Comparison of ENCODE assay signal across 21 cellular contexts in the genomic region with DNA sequence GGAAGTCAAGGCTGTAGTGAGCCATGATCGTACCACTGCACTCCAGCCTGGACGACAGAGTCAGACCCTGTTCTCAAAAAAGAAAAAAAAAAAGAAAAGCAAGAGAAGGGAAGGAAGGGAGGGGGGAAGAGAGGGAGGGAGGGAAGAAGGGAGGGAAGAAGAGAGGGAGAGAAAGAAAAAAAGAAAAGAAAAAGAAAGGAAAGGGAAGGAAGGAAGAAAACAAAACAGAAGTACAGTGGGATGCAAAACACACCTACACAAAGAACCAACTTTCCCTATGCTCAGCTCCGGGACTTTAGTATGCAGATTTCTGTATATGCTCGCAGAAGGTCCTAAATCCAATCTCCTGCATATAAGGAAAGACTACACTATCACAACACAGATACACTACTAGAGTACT. TPM values are rescaled to one million over a fixed set of nuclear protein-coding genes. Genes with fewer than 3 reads are reported as not detected.
DNase-seq lines count a peak whose midpoint lies in the region; ATAC-seq, FAIRE-seq and TF ChIP-seq lines count a peak whose summit lies in the region.
"Had no signal": no experiment of that assay in that cellular context is flagged by ENCODE, and none has a peak within 500 bp of the region (broad histone marks: within the 10 kb centered on the region; RNA-seq: fewer than 3 reads in every experiment).

No MANE protein-coding gene starts in this region.

- peaks cover 31% of the 10 kb centered on the region for H3K36me3 Mint-ChIP-seq in activated CD4-positive, alpha-beta T cell treated with anti-CD3 and anti-CD28 coated beads for 36 hours (ENCODE audit: low read depth)
- peaks cover 38% of the 10 kb centered on the region for H3K36me3 Mint-ChIP-seq in activated CD4-positive, alpha-beta T cell treated with anti-CD3 and anti-CD28 coated beads, Interleukin-2, amount 10 ng/mL, durations not matched to agents 7 days and 5 days (ENCODE audit: low read depth)
- peaks cover 14% of the 10 kb centered on the region for H3K36me3 Mint-ChIP-seq in progenitor cell of endocrine pancreas (ENCODE audit: insufficient read depth)

- H3K27ac ChIP-seq in K562 (ENCODE audit: extremely low read depth, low read depth, low read length) = no peak overlapping the region
- H3K27ac ChIP-seq: C4-2B had no signal

- ATAC-seq in activated CD4-positive, alpha-beta T cell treated with anti-CD3 and anti-CD28 coated beads for 36 hours = no peak
- ATAC-seq in K562 (no peak), HG03457 (IDR thresholded peaks at IDR 0.05; ENCODE audit: unreplicated experiment) (no peak)

- TF ChIP-seq POLR2A in K562 (conservative IDR thresholded peaks at IDR 0.05) = no peak

- no peaks in the 10 kb centered on the region for H3K27me3 Mint-ChIP-seq in activated CD4-positive, alpha-beta T cell treated with anti-CD3 and anti-CD28 coated beads for 36 hours
- H3K27me3 Mint-ChIP-seq in activated CD4-positive, alpha-beta T cell treated with anti-CD3 and anti-CD28 coated beads, Interleukin-2, amount 10 ng/mL, durations not matched to agents 7 days and 5 days = no peaks in the 10 kb centered on the region
- no peaks in the 10 kb centered on the region for H3K27me3 Mint-ChIP-seq in progenitor cell of endocrine pancreas

- no TSS peak for BruUV-seq in K562 (replicated peaks; lab: Mats Ljungman, UMichigan)

- TF ChIP-seq CTCF in Loucy (conservative IDR thresholded peaks at IDR 0.05; ENCODE audit: low read length) (no peak), K562 (IDR thresholded peaks at IDR 0.05 in 2 of 3, conservative IDR thresholded peaks at IDR 0.05 in 1 of 3; ENCODE audit: insufficient read depth in 2 of 3, low read depth in 1 of 3, low read length in 3 of 3) (no peak), progenitor cell of endocrine pancreas (IDR thresholded peaks at IDR 0.05; ENCODE audit: unreplicated experiment) (no peak), GM10266 (IDR thresholded peaks at IDR 0.05; ENCODE audit: control insufficient read depth, insufficient read depth, low read depth, missing control alignments) (no peak)

- H3K36me3 ChIP-seq in Loucy (ENCODE audit: insufficient read depth, low read length) (no peaks in the 10 kb centered on the region), K562 (ENCODE audit: control insufficient read depth, insufficient read depth, low read length) (peaks cover 14% of the 10 kb centered on the region)

- peaks cover 69% of the 10 kb centered on the region for H3K79me2 ChIP-seq in Loucy (ENCODE audit: insufficient read depth, low read length)
- H3K79me2 ChIP-seq in K562 (ENCODE audit: control insufficient read depth, insufficient read depth, low read length) = peaks cover 73% of the 10 kb centered on the region

- no peak for TF ChIP-seq RAD21 in K562 (CRISPR knock-in tag; conservative IDR thresholded peaks at IDR 0.05 in 1 of 2, IDR thresholded peaks at IDR 0.05 in 1 of 2)

- TF ChIP-seq EP300 in K562 (IDR thresholded peaks at IDR 0.05; ENCODE audit: low read length) = no peak

- peaks cover 29% of the 10 kb centered on the region for H3K4me1 Mint-ChIP-seq in activated CD4-positive, alpha-beta T cell treated with anti-CD3 and anti-CD28 coated beads for 36 hours
- peaks cover 40% of the 10 kb centered on the region for H3K4me1 Mint-ChIP-seq in activated CD4-positive, alpha-beta T cell treated with anti-CD3 and anti-CD28 coated beads, Interleukin-2, amount 10 ng/mL, durations not matched to agents 7 days and 5 days
- peaks cover 21% of the 10 kb centered on the region for H3K4me1 Mint-ChIP-seq in progenitor cell of endocrine pancreas (ENCODE audit: low read depth)

- no peak for FAIRE-seq in K562 (lab: Jason Lieb, UNC)
- FAIRE-seq: A204.1 had no signal

- H3F3A ChIP-seq in Loucy (ENCODE audit: low read depth) = 0 out of 2 replicates have a peak, but pooled peaks cover 2% of the 10 kb centered on the region

- 88% methylated on average over 4 of the region's 4 CpGs for WGBS in K562 (ENCODE audit: insufficient coverage, low coverage, missing lambda C conversion rate)

- H3K9me3 Mint-ChIP-seq in activated CD4-positive, alpha-beta T cell treated with anti-CD3 and anti-CD28 coated beads for 36 hours (ENCODE audit: low read depth) = no peaks in the 10 kb centered on the region
- H3K9me3 Mint-ChIP-seq in activated CD4-positive, alpha-beta T cell treated with anti-CD3 and anti-CD28 coated beads, Interleukin-2, amount 10 ng/mL, durations not matched to agents 7 days and 5 days = peaks cover 10% of the 10 kb centered on the region
- peaks cover 3% of the 10 kb centered on the region for H3K9me3 Mint-ChIP-seq in progenitor cell of endocrine pancreas (ENCODE audit: low read depth)

- H3K27ac Mint-ChIP-seq in activated CD4-positive, alpha-beta T cell treated with anti-CD3 and anti-CD28 coated beads for 36 hours = no peak overlapping the region
- H3K27ac Mint-ChIP-seq in activated CD4-positive, alpha-beta T cell treated with anti-CD3 and anti-CD28 coated beads, Interleukin-2, amount 10 ng/mL, durations not matched to agents 7 days and 5 days = no peak overlapping the region
- H3K27ac Mint-ChIP-seq in progenitor cell of endocrine pancreas = peak overlapping the region; percentile 29

- CTCF ChIA-PET in activated CD4-positive, alpha-beta T cell treated with anti-CD3 and anti-CD28 coated beads for 36 hours (lab: Charles Lee) = interaction anchor here (0.6 to 1.8 kb wide), 3 partner anchors 23 to 41 kb away, joined by 3 to 4 read pairs (median 4); a partner anchor contains a TSS
- CTCF ChIA-PET in activated CD4-positive, alpha-beta T cell treated with anti-CD3 and anti-CD28 coated beads, Interleukin-2, amount 10 ng/mL, durations not matched to agents 7 days and 5 days (lab: Charles Lee) = no interaction called here
- CTCF ChIA-PET in K562 (lab: Yijun Ruan, JAX; ENCODE audit: low intra/inter-chr PET ratio) = no interaction called here

- H3K4me2 ChIP-seq in Loucy (ENCODE audit: low read depth, low read length, poor library complexity, severe bottlenecking) (peak overlapping the region; percentile 97), K562 (ENCODE audit: insufficient read depth, low read length) (no peak overlapping the region)

- H3K4me3 Mint-ChIP-seq in activated CD4-positive, alpha-beta T cell treated with anti-CD3 and anti-CD28 coated beads for 36 hours = peak overlapping the region; percentile 8
- no peak overlapping the region for H3K4me3 Mint-ChIP-seq in activated CD4-positive, alpha-beta T cell treated with anti-CD3 and anti-CD28 coated beads, Interleukin-2, amount 10 ng/mL, durations not matched to agents 7 days and 5 days
- H3K4me3 Mint-ChIP-seq in progenitor cell of endocrine pancreas (ENCODE audit: low read depth) = peak overlapping the region; percentile 60

- H3K9me2 ChIP-seq in Loucy (replicated peaks; ENCODE audit: low read depth, low read length) = no peaks in the 10 kb centered on the region

- H3K27me3 ChIP-seq in Loucy (ENCODE audit: insufficient read depth, low read length, poor library complexity, severe bottlenecking) = no peaks in the 10 kb centered on the region
- H3K27me3 ChIP-seq in K562 (ENCODE audit: control insufficient read depth in 2 of 2, insufficient read depth in 2 of 2, low read length in 2 of 2) = no peaks in the 10 kb centered on the region
- H3K27me3 ChIP-seq: esophagus squamous epithelium had no signal

- peak overlapping the region; percentile 99 for H3K9ac ChIP-seq in Loucy (ENCODE audit: low read depth, low read length, poor library complexity, severe bottlenecking)
- H3K9ac ChIP-seq in K562 (ENCODE audit: insufficient read depth in 1 of 2, low read depth in 2 of 2, low read length in 2 of 2) = no peak overlapping the region

- peaks cover 5% of the 10 kb centered on the region; the same call in 1 of the 2 replicates for H3K9me3 ChIP-seq in Loucy (ENCODE audit: insufficient read depth, low read depth, low read length)
- peaks cover 5% of the 10 kb centered on the region; the same call in 1 of the 2 replicates for H3K9me3 ChIP-seq in K562 (replicated peaks; ENCODE audit: control insufficient read depth, insufficient read depth, low read depth, low read length)
- H3K9me3 ChIP-seq: esophagus squamous epithelium had no signal

- in situ Hi-C loops in K562 (cut with MboI) = no loop called here

- H2AFZ ChIP-seq in Loucy (ENCODE audit: low read length) (no peak overlapping the region), K562 (ENCODE audit: low read depth, low read length) (no peak overlapping the region)

- H3K4me1 ChIP-seq in Loucy (ENCODE audit: insufficient read depth, low read length, poor library complexity, severe bottlenecking) = peaks cover 20% of the 10 kb centered on the region
- H3K4me1 ChIP-seq in K562 (replicated peaks in 1 of 2; ENCODE audit: control insufficient read depth in 2 of 2, insufficient read depth in 2 of 2, low read length in 2 of 2) = peaks cover 3 to 6% of the 10 kb centered on the region in 2 experiments; a peak in 4 of 5 replicates

- DNase-seq in activated CD4-positive, alpha-beta T cell treated with anti-CD3 and anti-CD28 coated beads for 36 hours = no peak
- no peak for DNase-seq in activated CD4-positive, alpha-beta T cell treated with anti-CD3 and anti-CD28 coated beads, Interleukin-2, amount 10 ng/mL, durations not matched to agents 7 days and 5 days
- DNase-seq in K562 (ENCODE audit: extremely low read depth in 1 of 4, low spot score in 3 of 4) = no peak
- DNase-seq in progenitor cell of endocrine pancreas (ENCODE audit: low spot score, unreplicated experiment) = no peak
- no peak for DNase-seq in islet precursor cell
- DNase-seq in GM10266 (ENCODE audit: extremely low spot score) = no peak
- DNase-seq: activated CD8-positive, alpha-beta memory T cell treated with anti-CD3 and anti-CD28 coated beads for 24 hours; activated gamma-delta T cell; anterior cingulate cortex; cerebellar nuclear complex; DMS153; effector CD8-positive, alpha-beta T cell; esophagus squamous epithelium; NCI-H146; NCI-H226; NK-92 treated with Interleukin-12 subunit alpha and Interleukin-12 subunit beta, amount 100 ng/mL, for 24 hours; stimulated activated CD4-positive, alpha-beta T cell treated with anti-CD3 and anti-CD28 coated beads, Interleukin-12 subunit alpha, Interleukin-12 subunit beta, amount 100 ng/mL, for 4 hours had no signal

- intact Hi-C loops in activated CD4-positive, alpha-beta T cell treated with anti-CD3 and anti-CD28 coated beads for 36 hours (cut with DNase I, micrococcal nuclease) = no loop called here
- intact Hi-C loops in K562 (cut with micrococcal nuclease) = loop anchor here (5.0 to 10.0 kb wide), 2 partner anchors 128 to 250 kb away; no protein-coding TSS in a partner anchor

- H3K9me1 ChIP-seq in K562 (ENCODE audit: control insufficient read depth, insufficient read depth, low read length) = no peaks in the 10 kb centered on the region

- H3K4me3 ChIP-seq in Loucy (ENCODE audit: low read length, poor library complexity, severe bottlenecking) = peak overlapping the region; percentile 99
- H3K4me3 ChIP-seq in K562 = no peak overlapping the region
- H3K4me3 ChIP-seq: esophagus squamous epithelium had no signal

- POLR2A ChIA-PET in activated CD4-positive, alpha-beta T cell treated with anti-CD3 and anti-CD28 coated beads for 36 hours (lab: Charles Lee) = interaction anchor here (0.7 to 4.2 kb wide), 3 partner anchors 30 to 339 kb away, joined by 3 to 44 read pairs (median 23); a partner anchor contains a TSS
- POLR2A ChIA-PET in activated CD4-positive, alpha-beta T cell treated with anti-CD3 and anti-CD28 coated beads, Interleukin-2, amount 10 ng/mL, durations not matched to agents 7 days and 5 days (lab: Charles Lee) = no interaction called here
- POLR2A ChIA-PET in K562 (lab: Yijun Ruan, JAX) = no interaction called here

- H4K20me1 ChIP-seq in Loucy (ENCODE audit: insufficient read depth, low read length, poor library complexity, severe bottlenecking) = peaks cover 21% of the 10 kb centered on the region
- H4K20me1 ChIP-seq in K562 (replicated peaks; ENCODE audit: control insufficient read depth, insufficient read depth, low read length) = peaks cover 15% of the 10 kb centered on the region; the same call in 1 of the 2 replicates

RNA-seq across cellular contexts. Expression of a gene that starts 2.5 kb away (rescaled TPM):
- total RNA-seq in activated CD4-positive, alpha-beta T cell treated with anti-CD3 and anti-CD28 coated beads for 36 hours = 10 to 100 TPM; 87.2 to 91.5 TPM
- total RNA-seq in activated CD4-positive, alpha-beta T cell treated with anti-CD3 and anti-CD28 coated beads, Interleukin-2, amount 10 ng/mL, durations not matched to agents 7 days and 5 days = 100 to 1,000 TPM; 120 to 131 TPM
- total RNA-seq in K562 (2011; cell fraction: chromatin; rRNA removed; ENCODE audit: low replicate concordance) = 63.3 and 139 TPM in 2 replicates
- total RNA-seq in K562 (2011; cell fraction: nucleolus; rRNA removed) = 28.2 and 43.2 TPM in 2 replicates
- total RNA-seq in K562 (2011; cell fraction: nucleoplasm; rRNA removed) = 89.1 and 167 TPM in 2 replicates
- total RNA-seq in K562 (2014; rRNA removed) (84.3 and 86.0 TPM in 2 replicates), K562 (2014; rRNA removed; fragmentation: Illumina TruSeq; extraction: Trizol) (110 and 124 TPM in 2 replicates), K562 (2015; rRNA removed; fragmentation: Illumina TruSeq; extraction: Trizol) (117 and 123 TPM in 2 replicates), K562 (2021) (105 and 110 TPM in 2 replicates), progenitor cell of endocrine pancreas (126 and 131 TPM in 2 replicates)
- polyA plus RNA-seq in K562 (2011; rRNA removed) (34.7 and 52.4 TPM in 2 replicates), K562 (2014; fragmentation: Illumina TruSeq; extraction: Trizol) (143 and 156 TPM in 2 replicates), K562 (2014; fragmentation: Nextera tagmentation; extraction: Ambion mirVana) (100 to 1,000 TPM in 1 of 2 experiments, 10 to 100 TPM in 1; 73.9 to 115 TPM), K562 (2014; rRNA removed) (83.8 and 91.3 TPM in 2 replicates)
- 13.4 and 22.5 TPM in 2 replicates for polyA plus RNA-seq in K562 (2011; cell fraction: cytosol; rRNA removed)
- 36.2 and 36.5 TPM in 2 replicates for polyA plus RNA-seq in K562 (2011; cell fraction: nucleus; rRNA removed)
- polyA plus RNA-seq in K562 (2012) = 76.6 and 96.2 TPM in 2 replicates
- polyA minus RNA-seq in K562 (2011; rRNA and poly(A)+ RNA removed) = 111 TPM in 2 replicates
- 27.6 and 33.8 TPM in 2 replicates for polyA minus RNA-seq in K562 (2011; cell fraction: cytosol; rRNA and poly(A)+ RNA removed)
- polyA minus RNA-seq in K562 (2011; cell fraction: nucleus; rRNA and poly(A)+ RNA removed) = 46.2 and 76.4 TPM in 2 replicates

RNA-seq across cellular contexts. Expression of a gene that starts 31.7 kb away (rescaled TPM):
- total RNA-seq in activated CD4-positive, alpha-beta T cell treated with anti-CD3 and anti-CD28 coated beads for 36 hours = 100 to 1,000 TPM in 1 of 2 experiments, 10 to 100 TPM in 1; 90.6 to 105 TPM
- total RNA-seq in activated CD4-positive, alpha-beta T cell treated with anti-CD3 and anti-CD28 coated beads, Interleukin-2, amount 10 ng/mL, durations not matched to agents 7 days and 5 days = 10 to 100 TPM; 62.9 to 64.0 TPM
- 40.8 and 47.2 TPM in 2 replicates for total RNA-seq in K562 (2011; cell fraction: chromatin; rRNA removed; ENCODE audit: low replicate concordance)
- 16.8 and 23.3 TPM in 2 replicates for total RNA-seq in K562 (2011; cell fraction: nucleolus; rRNA removed)
- 28.5 and 41.5 TPM in 2 replicates for total RNA-seq in K562 (2011; cell fraction: nucleoplasm; rRNA removed)
- total RNA-seq in K562 (2014; rRNA removed) = 87.0 and 95.0 TPM in 2 replicates
- 120 and 127 TPM in 2 replicates for total RNA-seq in K562 (2014; rRNA removed; fragmentation: Illumina TruSeq; extraction: Trizol)
- 113 and 115 TPM in 2 replicates for total RNA-seq in K562 (2015; rRNA removed; fragmentation: Illumina TruSeq; extraction: Trizol)
- total RNA-seq in K562 (2021) = 140 and 147 TPM in 2 replicates
- polyA plus RNA-seq in K562 (2011; rRNA removed) = 95.8 and 116 TPM in 2 replicates
- polyA plus RNA-seq in K562 (2011; cell fraction: cytosol; rRNA removed) = 66.2 and 79.3 TPM in 2 replicates
- polyA plus RNA-seq in K562 (2011; cell fraction: nucleus; rRNA removed) = 22.1 and 31.7 TPM in 2 replicates
- polyA plus RNA-seq in K562 (2012) = 90.1 and 109 TPM in 2 replicates
- polyA plus RNA-seq in K562 (2014; fragmentation: Illumina TruSeq; extraction: Trizol) = 113 and 115 TPM in 2 replicates
- 10 to 100 TPM; 39.8 to 58.3 TPM for polyA plus RNA-seq in K562 (2014; fragmentation: Nextera tagmentation; extraction: Ambion mirVana)
- polyA plus RNA-seq in K562 (2014; rRNA removed) = 86.6 and 111 TPM in 2 replicates
- 123 and 131 TPM in 2 replicates for polyA minus RNA-seq in K562 (2011; rRNA and poly(A)+ RNA removed)
- 56.7 and 65.4 TPM in 2 replicates for polyA minus RNA-seq in K562 (2011; cell fraction: cytosol; rRNA and poly(A)+ RNA removed)
- polyA minus RNA-seq in K562 (2011; cell fraction: nucleus; rRNA and poly(A)+ RNA removed) = 17.0 and 33.3 TPM in 2 replicates
- 64.8 and 68.9 TPM in 2 replicates for total RNA-seq in progenitor cell of endocrine pancreas

RNA-seq across cellular contexts. Expression of a gene that starts 37.1 kb away (rescaled TPM):
- 10 to 100 TPM; 55.0 to 82.1 TPM for total RNA-seq in activated CD4-positive, alpha-beta T cell treated with anti-CD3 and anti-CD28 coated beads for 36 hours
- 10 to 100 TPM; 58.4 to 65.8 TPM for total RNA-seq in activated CD4-positive, alpha-beta T cell treated with anti-CD3 and anti-CD28 coated beads, Interleukin-2, amount 10 ng/mL, durations not matched to agents 7 days and 5 days
- total RNA-seq in K562 (2011; cell fraction: chromatin; rRNA removed; ENCODE audit: low replicate concordance) = 97.0 and 119 TPM in 2 replicates
- 75.9 and 101 TPM in 2 replicates for total RNA-seq in K562 (2011; cell fraction: nucleolus; rRNA removed)
- total RNA-seq in K562 (2011; cell fraction: nucleoplasm; rRNA removed) = 118 and 128 TPM in 2 replicates
- total RNA-seq in K562 (2014; rRNA removed) (63.0 and 74.1 TPM in 2 replicates), K562 (2014; rRNA removed; fragmentation: Illumina TruSeq; extraction: Trizol) (151 and 166 TPM in 2 replicates), K562 (2015; rRNA removed; fragmentation: Illumina TruSeq; extraction: Trizol) (78.8 and 85.6 TPM in 2 replicates), K562 (2021) (131 and 144 TPM in 2 replicates), progenitor cell of endocrine pancreas (85.1 and 103 TPM in 2 replicates)
- polyA plus RNA-seq in K562 (2011; rRNA removed) (265 and 286 TPM in 2 replicates), K562 (2014; fragmentation: Illumina TruSeq; extraction: Trizol) (93.8 and 98.3 TPM in 2 replicates), K562 (2014; fragmentation: Nextera tagmentation; extraction: Ambion mirVana) (100 to 1,000 TPM; 247 to 309 TPM), K562 (2014; rRNA removed) (90.9 and 94.5 TPM in 2 replicates)
- polyA plus RNA-seq in K562 (2011; cell fraction: cytosol; rRNA removed) = 60.4 and 121 TPM in 2 replicates
- polyA plus RNA-seq in K562 (2011; cell fraction: nucleus; rRNA removed) = 71.9 and 123 TPM in 2 replicates
- polyA plus RNA-seq in K562 (2012) = 58.3 and 88.8 TPM in 2 replicates
- polyA minus RNA-seq in K562 (2011; rRNA and poly(A)+ RNA removed) = 193 and 204 TPM in 2 replicates
- 59.9 and 62.8 TPM in 2 replicates for polyA minus RNA-seq in K562 (2011; cell fraction: cytosol; rRNA and poly(A)+ RNA removed)
- 42.4 and 92.6 TPM in 2 replicates for polyA minus RNA-seq in K562 (2011; cell fraction: nucleus; rRNA and poly(A)+ RNA removed)
